ENCODE assay signal across 33 cellular contexts in the genomic region with DNA sequence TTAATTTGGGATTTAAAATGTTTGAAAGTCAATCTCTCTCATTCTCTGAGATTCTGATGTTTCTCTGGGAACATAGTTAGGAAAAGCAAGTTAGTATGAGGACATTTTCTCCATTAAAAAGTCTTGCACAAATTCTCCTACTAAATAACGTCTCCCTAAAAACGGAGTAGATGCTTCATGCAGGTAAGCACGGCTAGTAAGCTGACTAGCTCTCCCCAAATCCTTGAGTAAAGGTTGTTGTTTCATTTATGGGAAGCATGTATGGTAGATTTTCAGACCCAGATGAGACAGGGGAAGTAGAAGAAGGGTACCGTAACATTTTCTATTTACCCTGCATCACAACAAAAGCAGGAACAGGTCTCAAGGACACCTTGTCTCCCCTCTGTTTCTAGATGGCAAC.
"Had no signal": no experiment of that assay in that cellular context is flagged by ENCODE, and none has a peak within 500 bp of the region (broad histone marks: within the 10 kb centered on the region; RNA-seq: fewer than 3 reads in every experiment).

No MANE protein-coding gene starts in this region.

- H3K27ac ChIP-seq: adrenal gland, ascending aorta, body of pancreas, brain microvascular endothelial cell, breast epithelium, cardiac muscle cell had no signal

- H3K9me3 ChIP-seq: adrenal gland, ascending aorta, body of pancreas, breast epithelium had no signal

- H3K36me3 ChIP-seq: adrenal gland, ascending aorta, brain microvascular endothelial cell, breast epithelium, cardiac muscle cell had no signal

- H3K4me3 ChIP-seq: adrenal gland, ascending aorta, body of pancreas, breast epithelium, cardiac muscle cell had no signal

- FAIRE-seq: astrocyte, bronchial epithelial cell had no signal

- H3K27me3 ChIP-seq: adrenal gland, ascending aorta, body of pancreas, brain microvascular endothelial cell, breast epithelium, cardiac muscle cell had no signal

- DNase-seq: activated effector memory CD4-positive, alpha-beta T cell treated with anti-CD3 and anti-CD28 coated beads, Interleukin-2, amount 50 U/mL, for 16 hours; activated effector memory CD4-positive, alpha-beta T cell treated with Interleukin-2 at 50 U/mL for 16 hours; activated gamma-delta T cell; activated gamma-delta T cell treated with Interleukin-2 at 50 U/mL for 16 hours; activated naive CD4-positive, alpha-beta T cell; activated naive CD4-positive, alpha-beta T cell treated with anti-CD3 and anti-CD28 coated beads for 36 hours; activated naive CD4-positive, alpha-beta T cell treated with anti-CD3 and anti-CD28 coated beads, Interleukin-2, amount 10 ng/mL, durations not matched to agents 7 days and 5 days; activated naive CD4-positive, alpha-beta T cell treated with anti-CD3 and anti-CD28 coated beads, Interleukin-2, amount 50 U/mL, for 16 hours; activated naive CD4-positive, alpha-beta T cell treated with Interleukin-2 at 50 U/mL for 16 hours; activated naive CD8-positive, alpha-beta T cell treated with anti-CD3 and anti-CD28 coated beads for 36 hours; activated naive CD8-positive, alpha-beta T cell treated with anti-CD3 and anti-CD28 coated beads, Interleukin-2, amount 10 ng/mL, durations not matched to agents 7 days and 5 days; activated naive CD8-positive, alpha-beta T cell treated with anti-CD3 and anti-CD28 coated beads, Interleukin-2, amount 50 U/mL, for 24 hours; activated T-cell treated with anti-CD3 and anti-CD28 coated beads, Interleukin-2, amount 50 U/mL, for 24 hours; activated T-cell treated with anti-CD3 and anti-CD28 coated beads, Interleukin-2, amount 50 U/mL, for 4 hours; activated T-cell treated with anti-CD3 and anti-CD28 coated beads, Interleukin-2, amount 50 U/mL, for 48 hours; activated T-cell treated with anti-CD3 and anti-CD28 coated beads, Interleukin-2, amount 50 U/mL, for 72 hours; adrenal gland; amniotic stem cell; amygdala; anterior cingulate cortex; aorta; body of pancreas; brain microvascular endothelial cell; caudate nucleus; central memory CD4-positive, alpha-beta T cell; cerebellar nuclear complex had no signal

- ATAC-seq: activated naive CD4-positive, alpha-beta T cell treated with anti-CD3 and anti-CD28 coated beads, Interleukin-2, amount 50 U/mL, for 72 hours; activated naive CD8-positive, alpha-beta T cell treated with anti-CD3 and anti-CD28 coated beads, Interleukin-2, amount 50 U/mL, for 24 hours; activated T-cell treated with anti-CD3 and anti-CD28 coated beads, Interleukin-2, amount 50 U/mL, for 4 hours; activated T-cell treated with anti-CD3 and anti-CD28 coated beads, Interleukin-2, amount 50 U/mL, for 72 hours; activated T-helper 17 cell treated with anti-CD3 and anti-CD28 coated beads, Interleukin-2, amount 50 U/mL, for 72 hours; body of pancreas had no signal

- H3K4me1 ChIP-seq: adrenal gland, ascending aorta, body of pancreas, breast epithelium had no signal
